8 cellular contexts compared by ENCODE assay signal in genomic region chr15:40115670-40116093, GRCh38. TPM values are rescaled to one million over a fixed set of nuclear protein-coding genes. Genes with fewer than 3 reads are reported as not detected.
DNase-seq lines count a peak whose midpoint lies in the region; ATAC-seq and TF ChIP-seq lines count a peak whose summit lies in the region.

No MANE protein-coding gene starts in this region.

- H3K4me3 ChIP-seq in GM12864 (ENCODE audit: low read depth, low read length) (no peak overlapping the region), iPS-18c (ENCODE audit: insufficient read depth, low read depth, low read length) (0 out of 2 replicates have a peak overlapping the region, but pooled peaks have one; percentile 24), upper lobe of right lung (no peak overlapping the region), coronary artery (no peak overlapping the region)

- ATAC-seq in GM19468 (IDR thresholded peaks at IDR 0.05; ENCODE audit: extremely low read depth, unreplicated experiment) = peak; percentile 83
- peak; percentile 80 for ATAC-seq in HG03457 (IDR thresholded peaks at IDR 0.05; ENCODE audit: unreplicated experiment)
- peak; percentile 93 for ATAC-seq in upper lobe of right lung

- peak overlapping the region; percentile 89 for H3K27ac Mint-ChIP-seq in T-helper 2 cell treated with Interferon-gamma antibody and Interleukin-4, amounts not matched to agents 5 μg/mL and 100 μg/mL, for 36 hours

- DNase-seq in GM12864 (ENCODE audit: low read depth) (peak; percentile 78), upper lobe of right lung (peak; percentile 89), coronary artery (ENCODE audit: low spot score) (no peak), NCI-H1436 treated with DMSO at 0.1 percent for 48 hours (lab: John Stamatoyannopoulos, UW) (no peak)
- DNase-seq in T-helper 2 cell treated with Interferon-gamma antibody and Interleukin-4, amounts not matched to agents 5 μg/mL and 100 μg/mL, for 36 hours (ENCODE audit: low spot score) = peak; percentile 63

- no peaks in the 10 kb centered on the region for H3K36me3 Mint-ChIP-seq in T-helper 2 cell treated with Interferon-gamma antibody and Interleukin-4, amounts not matched to agents 5 μg/mL and 100 μg/mL, for 36 hours (ENCODE audit: low read depth)

- H3K27me3 ChIP-seq in upper lobe of right lung = no peaks in the 10 kb centered on the region

- H3K4me1 ChIP-seq in upper lobe of right lung = no peaks in the 10 kb centered on the region

- no peaks in the 10 kb centered on the region for H3K9me3 Mint-ChIP-seq in T-helper 2 cell treated with Interferon-gamma antibody and Interleukin-4, amounts not matched to agents 5 μg/mL and 100 μg/mL, for 36 hours

- intact Hi-C loops in upper lobe of right lung (cut with DNase I) = loop anchor here (10.0 kb wide), 1 partner anchor 71 kb away; no protein-coding TSS in a partner anchor

- peaks cover 6% of the 10 kb centered on the region for H3K27me3 Mint-ChIP-seq in T-helper 2 cell treated with Interferon-gamma antibody and Interleukin-4, amounts not matched to agents 5 μg/mL and 100 μg/mL, for 36 hours (ENCODE audit: low read depth)

- H3K4me1 Mint-ChIP-seq in T-helper 2 cell treated with Interferon-gamma antibody and Interleukin-4, amounts not matched to agents 5 μg/mL and 100 μg/mL, for 36 hours (ENCODE audit: low read depth) = peaks cover 26% of the 10 kb centered on the region

- peak overlapping the region; percentile 72 for H3K4me3 Mint-ChIP-seq in T-helper 2 cell treated with Interferon-gamma antibody and Interleukin-4, amounts not matched to agents 5 μg/mL and 100 μg/mL, for 36 hours

- H3K9me3 ChIP-seq in iPS-18c (ENCODE audit: control insufficient read depth, insufficient read depth, low read length) (no peaks in the 10 kb centered on the region), upper lobe of right lung (no peaks in the 10 kb centered on the region)

- TF ChIP-seq CTCF in GM12864 (IDR thresholded peaks at IDR 0.05; ENCODE audit: low read depth, low read length, missing control alignments) (no peak), upper lobe of right lung (IDR thresholded peaks at IDR 0.05) (no peak), coronary artery (IDR thresholded peaks at IDR 0.05) (no peak)

- H3K27ac ChIP-seq in upper lobe of right lung = no peak overlapping the region
- no peak overlapping the region for H3K27ac ChIP-seq in coronary artery

- no peaks in the 10 kb centered on the region for H3K36me3 ChIP-seq in upper lobe of right lung

RNA-seq across cellular contexts. Expression of gene BMF, which starts 7.0 kb away (rescaled TPM):
- 15.4 TPM for total RNA-seq in upper lobe of right lung

RNA-seq across cellular contexts. Expression of gene BUB1B, which starts 45.2 kb away (rescaled TPM):
- total RNA-seq in upper lobe of right lung = 1.8 TPM

Comparison
In these comparisons a context has a peak if more than half of its experiments do, and no peak if none do; other contexts are left out.
1. DNase-seq: peak in GM12864 (single experiment), T-helper 2 cell treated with Interferon-gamma antibody and Interleukin-4, amounts not matched to agents 5 μg/mL and 100 μg/mL, for 36 hours (single experiment) and upper lobe of right lung (single experiment); none in coronary artery (single experiment) and NCI-H1436 treated with DMSO at 0.1 percent for 48 hours (single experiment).
2. Peak in every context shown above with its lines, with median percentiles within 50 percentile points of each other: ATAC-seq.